In the genomic region with DNA sequence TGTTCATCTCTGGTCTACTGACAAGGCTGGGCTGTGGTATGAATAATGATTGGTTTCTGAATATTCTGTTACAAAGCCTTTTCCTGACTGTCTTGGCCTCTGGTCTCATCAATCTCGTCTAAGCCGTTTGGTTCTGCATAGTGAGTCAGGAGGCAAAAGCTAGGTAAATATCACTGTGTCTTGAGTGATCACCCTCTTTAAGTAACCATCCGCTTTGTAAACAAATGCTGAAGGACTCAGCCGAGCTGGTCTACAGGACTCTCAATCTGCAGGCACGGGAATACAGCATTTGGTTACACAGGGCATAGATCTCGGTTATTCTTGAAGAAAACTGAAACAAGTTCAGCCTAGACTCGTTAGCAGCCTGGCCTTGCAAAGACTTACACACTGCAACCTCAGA, we compare ENCODE assay signal across 26 cellular contexts.
DNase-seq lines count a peak whose midpoint lies in the region; ATAC-seq, FAIRE-seq and TF ChIP-seq lines count a peak whose summit lies in the region.
"Had no signal": no experiment of that assay in that cellular context is flagged by ENCODE, and none has a peak within 500 bp of the region (broad histone marks: within the 10 kb centered on the region; RNA-seq: fewer than 3 reads in every experiment).

No MANE protein-coding gene starts in this region.

- DNase-seq in GM12892 (ENCODE audit: insufficient read length): no peak
- peak; percentile 2 for DNase-seq in NCI-H510A (lab: John Stamatoyannopoulos, UW)
- DNase-seq in hepatocyte (ENCODE audit: low spot score): peak; percentile 27
- DNase-seq in H54 (ENCODE audit: insufficient read length, low spot score): no peak
- DNase-seq in SHP77 treated with DMSO at 0.1 percent for 48 hours (lab: John Stamatoyannopoulos, UW): no peak
- DNase-seq: Calu3; CD8-positive, alpha-beta memory T cell; DMS79; H9; HFFc6; MM.1S; NCI-H1048; NCI-H146; NCI-H2029; NCI-H2171; NCI-H345; NCI-H526; PC-9; RPMI8226; SIG-M5; T-cell had no signal

- H3K4me3 Mint-ChIP-seq in stimulated activated memory B cell treated with anti-CD40 and anti-IgM and Interleukin-4, amounts not matched to agents 10 μg/mL and 1 μg/mL and 100 μg/mL, for 72 hours: no peak overlapping the region
- H3K4me3 Mint-ChIP-seq: CD8-positive, alpha-beta memory T cell; H9; HFFc6; T-cell had no signal

- FAIRE-seq in GM12892 (lab: Jason Lieb, UNC) (peak; percentile 40), H54 (lab: Jason Lieb, UNC) (no peak)
- FAIRE-seq: A204.1 had no signal

- no peaks in the 10 kb centered on the region for H3K9me3 ChIP-seq in hepatocyte (ENCODE audit: low read depth)

- H3K27ac Mint-ChIP-seq in stimulated activated memory B cell treated with anti-CD40 and anti-IgM and Interleukin-4, amounts not matched to agents 10 μg/mL and 1 μg/mL and 100 μg/mL, for 72 hours: peak overlapping the region; percentile 13
- H3K27ac Mint-ChIP-seq: H9, HFFc6, T-cell had no signal

- TF ChIP-seq POLR2A in GM12892 (IDR thresholded peaks at IDR 0.05; ENCODE audit: low read depth, low read length) (no peak), H54 (IDR thresholded peaks at IDR 0.05; ENCODE audit: low read depth, low read length) (no peak)

- no peaks in the 10 kb centered on the region for H3K9me2 ChIP-seq in hepatocyte (replicated peaks; ENCODE audit: insufficient read depth)

- no peaks in the 10 kb centered on the region for H3K36me3 Mint-ChIP-seq in stimulated activated memory B cell treated with anti-CD40 and anti-IgM and Interleukin-4, amounts not matched to agents 10 μg/mL and 1 μg/mL and 100 μg/mL, for 72 hours
- H3K36me3 Mint-ChIP-seq: CD8-positive, alpha-beta memory T cell; T-cell had no signal

- no peaks in the 10 kb centered on the region for H3K27me3 Mint-ChIP-seq in stimulated activated memory B cell treated with anti-CD40 and anti-IgM and Interleukin-4, amounts not matched to agents 10 μg/mL and 1 μg/mL and 100 μg/mL, for 72 hours
- H3K27me3 Mint-ChIP-seq: CD8-positive, alpha-beta memory T cell; T-cell had no signal

- peaks cover 10% of the 10 kb centered on the region for H3K4me1 ChIP-seq in hepatocyte (ENCODE audit: insufficient read depth)

- no peak for TF ChIP-seq CTCF in hepatocyte (IDR thresholded peaks at IDR 0.05; ENCODE audit: poor library complexity)

- H3K9me3 Mint-ChIP-seq in stimulated activated memory B cell treated with anti-CD40 and anti-IgM and Interleukin-4, amounts not matched to agents 10 μg/mL and 1 μg/mL and 100 μg/mL, for 72 hours: no peaks in the 10 kb centered on the region

- H3K4me1 Mint-ChIP-seq in stimulated activated memory B cell treated with anti-CD40 and anti-IgM and Interleukin-4, amounts not matched to agents 10 μg/mL and 1 μg/mL and 100 μg/mL, for 72 hours: peaks cover 8% of the 10 kb centered on the region
- H3K4me1 Mint-ChIP-seq: CD8-positive, alpha-beta memory T cell; T-cell had no signal

- H3K4me3 ChIP-seq in hepatocyte: no peak overlapping the region
- H3K4me3 ChIP-seq: PC-9 had no signal

- H3K36me3 ChIP-seq in hepatocyte (replicated peaks; ENCODE audit: insufficient read depth, low read depth): no peaks in the 10 kb centered on the region

- H4K20me1 ChIP-seq in hepatocyte (ENCODE audit: insufficient read depth, poor library complexity, severe bottlenecking): no peaks in the 10 kb centered on the region

- H3K4me2 ChIP-seq in hepatocyte: no peak overlapping the region
- H3K4me2 ChIP-seq: PC-9 had no signal

- H2AFZ ChIP-seq in hepatocyte: no peak overlapping the region
- H2AFZ ChIP-seq: PC-9 had no signal

- WGBS in hepatocyte (ENCODE audit: low lambda C conversion rate, missing lambda C conversion rate): 37% methylated on average over 7 of the region's 7 CpGs

- no peaks in the 10 kb centered on the region for H3K79me2 ChIP-seq in hepatocyte

- peak overlapping the region; percentile 5 for H3K27ac ChIP-seq in hepatocyte
- H3K27ac ChIP-seq: C4-2B, PC-9 had no signal

- no peak for ATAC-seq in stimulated activated memory B cell treated with anti-CD40 and anti-IgM and Interleukin-4, amounts not matched to agents 10 μg/mL and 1 μg/mL and 100 μg/mL, for 72 hours
- ATAC-seq in HG02870 (IDR thresholded peaks at IDR 0.05; ENCODE audit: unreplicated experiment): no peak
- ATAC-seq: SK-N-SH treated with all-trans-retinoic acid at 6 μM for 48 hours, T-cell had no signal

- H3K27me3 ChIP-seq in hepatocyte: no peaks in the 10 kb centered on the region

Comparison
In these comparisons a context has a peak if more than half of its experiments do, and no peak if none do; other contexts are left out.
1. DNase-seq: peak in NCI-H510A (single experiment) and hepatocyte (single experiment); none in GM12892 (single experiment), H54 (single experiment) and SHP77 treated with DMSO at 0.1 percent for 48 hours (single experiment).